Comparison of ENCODE assay signal across 8 cellular contexts in the genomic region with DNA sequence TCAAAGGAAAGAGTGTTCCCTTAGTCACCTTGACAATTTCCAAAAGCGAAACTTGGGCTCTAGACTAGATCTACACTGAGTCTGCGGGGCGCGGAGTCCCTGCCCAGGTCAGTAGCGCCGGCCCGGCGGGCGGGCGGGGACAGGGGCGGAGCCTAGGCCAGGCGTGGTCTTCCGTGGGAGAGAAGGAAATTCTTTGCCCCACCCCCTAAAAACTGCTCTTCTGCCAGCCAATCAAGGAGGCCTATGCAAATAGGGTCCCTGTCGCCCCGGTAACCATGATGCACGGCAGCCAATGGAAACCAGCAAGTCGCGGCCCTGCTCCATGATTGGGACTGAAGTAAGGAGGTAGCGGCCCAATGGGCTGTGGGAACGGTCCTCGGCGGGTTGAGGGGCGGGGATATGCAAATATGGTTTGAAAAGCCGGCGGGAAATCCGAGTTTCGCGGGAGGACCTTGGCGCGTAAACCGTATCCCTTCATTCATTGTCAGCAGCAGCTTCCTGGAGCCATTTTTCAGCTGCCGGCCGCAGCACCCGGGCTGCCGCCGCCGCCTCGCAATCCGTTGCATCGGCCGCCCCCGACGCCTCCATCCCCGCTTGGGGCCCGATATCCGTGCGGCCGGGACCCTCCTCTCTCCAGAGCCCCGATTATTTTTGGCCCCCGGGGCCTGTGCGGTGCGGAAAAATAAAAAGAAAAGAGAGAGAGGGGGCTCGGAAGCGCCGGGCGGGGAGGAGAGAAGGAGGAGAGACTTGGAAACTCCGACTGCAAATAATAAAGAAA. TPM values are rescaled to one million over a fixed set of nuclear protein-coding genes. Genes with fewer than 3 reads are reported as not detected.
A peak's percentile ranks its signal among the peaks of the same experiment; 100 is the strongest.
DNase-seq lines count a peak whose midpoint lies in the region; TF ChIP-seq lines count a peak whose summit lies in the region.

TSS of gene E2F3 (plus strand) at position 477 of the 778 bp plus-strand sequence. CDS start 354 bp downstream, outside the sequence.

- peaks cover 13% of the 10 kb centered on the region for H3K4me1 ChIP-seq in neuron (ENCODE audit: insufficient read depth, low read length)
- H3K4me1 ChIP-seq in subcutaneous abdominal adipose tissue (ENCODE audit: control insufficient read depth in 5 of 5, insufficient read depth in 5 of 5, low read length in 5 of 5): peaks cover 11 to 31% (median 20%) of the 10 kb centered on the region in 5 donors

- DNase-seq in GF-D8 (lab: John Stamatoyannopoulos, UW): peak; percentile 99
- peak; percentile 97 for DNase-seq in HEK293T (ENCODE audit: extremely low spot score)
- DNase-seq in MV-4-11 (lab: John Stamatoyannopoulos, UW): peak; percentile 100
- DNase-seq in SK-MEL-5 (ENCODE audit: low read depth, low spot score): peak; percentile 100
- peak; percentile 99 for DNase-seq in activated naive CD4-positive, alpha-beta T cell treated with Interleukin-2 at 50 U/mL for 16 hours
- peak; percentile 99 for DNase-seq in foreskin melanocyte

- in situ Hi-C loops in SK-MEL-5 (cut with HindIII; ENCODE audit: low pct_unique_long_range_greater_than_20kb, low sequenced_read_pairs): no loop called here

- peak within 1 kb of the TSS; percentile 48 for H2AFZ ChIP-seq in neuron (ENCODE audit: low read depth, low read length)

- no peaks in the 10 kb centered on the region for H3K9me3 ChIP-seq in neuron (ENCODE audit: low read length)
- H3K9me3 ChIP-seq in subcutaneous abdominal adipose tissue (ENCODE audit: control insufficient read depth in 5 of 5, low read length in 5 of 5): no peaks in the 10 kb centered on the region

- H3K27ac ChIP-seq in subcutaneous abdominal adipose tissue (ENCODE audit: low read depth, low read length): peak within 1 kb of the TSS; percentile 89

- H3K9ac ChIP-seq in subcutaneous abdominal adipose tissue (ENCODE audit: low read length in 5 of 5): peak within 1 kb of the TSS; percentile 74 to 92 (median 81)

- H3K27me3 ChIP-seq in neuron (ENCODE audit: insufficient read depth, low read length) (no peaks in the 10 kb centered on the region), subcutaneous abdominal adipose tissue (ENCODE audit: control insufficient read depth in 5 of 5, insufficient read depth in 4 of 5, low read length in 5 of 5) (peaks cover 0 to 4% (median 0%) of the 10 kb centered on the region in 5 donors)

- H3K4me3 ChIP-seq in neuron (ENCODE audit: low read length) (peak within 1 kb of the TSS; percentile 67), subcutaneous abdominal adipose tissue (ENCODE audit: low read depth in 1 of 5, low read length in 5 of 5) (peak within 1 kb of the TSS; percentile 79 to 96 (median 90))

- CTCF ChIA-PET in HEK293T (lab: Yijun Ruan, JAX): interaction anchor here (0.8 kb wide), 1 partner anchor 59 kb away, joined by 4 read pairs; no protein-coding TSS in a partner anchor

- POLR2A ChIA-PET in HEK293T (lab: Yijun Ruan, JAX): interaction anchor here (0.6 to 1.8 kb wide), 8 partner anchors 12 to 278 kb away, joined by 3 to 11 read pairs (median 3); no protein-coding TSS in a partner anchor

- peaks cover 8% of the 10 kb centered on the region for H3K36me3 ChIP-seq in neuron (ENCODE audit: insufficient read depth, low read length)
- H3K36me3 ChIP-seq in subcutaneous abdominal adipose tissue (ENCODE audit: control insufficient read depth in 5 of 5, insufficient read depth in 5 of 5, low read length in 5 of 5): no peaks in the 10 kb centered on the region

TF ChIP-seq in HEK293T, 16 proteins besides CTCF, POLR2A, EP300 and RAD21:
- TF ChIP-seq BHLHE40 (IDR thresholded peaks at IDR 0.05; ENCODE audit: borderline replicate concordance): no peak
- TF ChIP-seq PKNOX1 (IDR thresholded peaks at IDR 0.05): peak; percentile 83
- TF ChIP-seq L3MBTL2 (conservative IDR thresholded peaks at IDR 0.05): peak; percentile 34; the same call in 1 of the 2 replicates
- peak; percentile 72; the same call in 1 of the 2 replicates for TF ChIP-seq HDGF (IDR thresholded peaks at IDR 0.05; ENCODE audit: borderline replicate concordance)
- TF ChIP-seq FOXM1 (IDR thresholded peaks at IDR 0.05; ENCODE audit: borderline replicate concordance): peak; percentile 51; the same call in 1 of the 2 replicates
- TF ChIP-seq ZNF384 (IDR thresholded peaks at IDR 0.05): no peak
- peak; percentile 94 for TF ChIP-seq NFRKB (IDR thresholded peaks at IDR 0.05)
- TF ChIP-seq FOXK2 (IDR thresholded peaks at IDR 0.05): no peak
- TF ChIP-seq TARDBP (IDR thresholded peaks at IDR 0.05): no peak
- no peak for TF ChIP-seq ARNT (IDR thresholded peaks at IDR 0.05)
- no peak for TF ChIP-seq SP1 (IDR thresholded peaks at IDR 0.05)
- no peak for TF ChIP-seq FOXA1 (IDR thresholded peaks at IDR 0.05)
- TF ChIP-seq SUZ12 (IDR thresholded peaks at IDR 0.05): no peak
- TF ChIP-seq ELF4 (IDR thresholded peaks at IDR 0.05): peak; percentile 90
- TF ChIP-seq CTBP1 (IDR thresholded peaks at IDR 0.05; ENCODE audit: borderline replicate concordance): peak; percentile 74; the same call in 1 of the 2 replicates
- TF ChIP-seq LEF1 (IDR thresholded peaks at IDR 0.05; ENCODE audit: borderline replicate concordance): no peak
TF ChIP-seq in HEK293T: peak in this region for 7.

RNA-seq across cellular contexts. Expression of gene E2F3, which starts in this region (rescaled TPM):
- 18.3 and 20.4 TPM in 2 replicates for total RNA-seq in SK-MEL-5 (2014; rRNA removed; shearing (Covaris generic))
- 44.2 and 55.3 TPM in 2 replicates for polyA plus RNA-seq in SK-MEL-5 (2015; cell fraction: cytosol; rRNA removed)
- polyA plus RNA-seq in SK-MEL-5 (2015; cell fraction: nucleus; rRNA removed): 108 and 116 TPM in 2 replicates

Comparison
In these comparisons a context has a peak if more than half of its experiments do, and no peak if none do; other contexts are left out.
1. Peak in every context shown above with its lines: DNase-seq, H3K4me3 ChIP-seq and H3K27ac ChIP-seq.